ENCODE assay signal across 18 cellular contexts in the genomic region with DNA sequence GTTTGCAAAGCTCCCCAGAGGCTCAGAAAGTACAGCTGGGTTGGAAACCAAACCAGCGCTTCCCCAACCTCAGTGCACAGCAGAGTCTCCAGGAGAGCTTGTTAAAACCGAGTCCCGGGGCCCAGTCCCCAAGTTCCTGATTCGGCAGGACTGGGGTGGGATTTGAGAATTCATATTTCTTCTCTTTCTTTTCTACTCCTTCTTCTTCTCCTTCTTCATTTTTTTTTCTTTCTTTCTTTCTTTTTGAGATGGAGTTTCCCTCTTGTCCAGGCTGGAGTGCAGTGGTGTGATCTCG.
A peak's percentile ranks its signal among the peaks of the same experiment; 100 is the strongest.
DNase-seq lines count a peak whose midpoint lies in the region; ATAC-seq and TF ChIP-seq lines count a peak whose summit lies in the region.
"Had no signal": no experiment of that assay in that cellular context is flagged by ENCODE, and none has a peak within 500 bp of the region (broad histone marks: within the 10 kb centered on the region; RNA-seq: fewer than 3 reads in every experiment).

No MANE protein-coding gene starts in this region.

- DNase-seq in natural killer cell treated with Interleukin-12 subunit alpha and Interleukin-12 subunit beta and Interleukin-15 and Interleukin-18, amount 100 ng/mL, for 72 hours (ENCODE audit: low spot score), result peak; percentile 28
- DNase-seq in natural killer cell, result no peak
- peak; percentile 81 for DNase-seq in osteoblast (ENCODE audit: insufficient read length, low spot score, missing footprints)
- peak; percentile 21 for DNase-seq in upper lobe of right lung
- no peak for DNase-seq in effector CD8-positive, alpha-beta T cell (lab: John Stamatoyannopoulos, UW)
- DNase-seq: ACHN; BE2C; CD4-positive, alpha-beta memory T cell; DMS153; DMS79; GF-D8; KG1 had no signal

- no peak overlapping the region for H3K9ac ChIP-seq in OCI-LY1 (ENCODE audit: low read length)
- H3K9ac ChIP-seq: GM23248 had no signal

- H3K4me3 Mint-ChIP-seq in natural killer cell treated with Interleukin-12 subunit alpha and Interleukin-12 subunit beta and Interleukin-15 and Interleukin-18, amount 100 ng/mL, for 72 hours, result no peak overlapping the region
- H3K4me3 Mint-ChIP-seq in natural killer cell, result no peak overlapping the region
- H3K4me3 Mint-ChIP-seq in activated T-helper 17 cell treated with anti-CD3 and anti-CD28 coated beads, Interleukin-2, amount 50 U/mL, for 72 hours, result no peak overlapping the region
- H3K4me3 Mint-ChIP-seq: CD14-positive monocyte; CD4-positive, alpha-beta memory T cell had no signal

- no peaks in the 10 kb centered on the region for H3F3A ChIP-seq in OCI-LY1 (ENCODE audit: insufficient read depth, low read length)

- H3K4me1 ChIP-seq in OCI-LY1 (ENCODE audit: insufficient read depth, low read length, severe bottlenecking), result peaks cover 74% of the 10 kb centered on the region
- no peaks in the 10 kb centered on the region for H3K4me1 ChIP-seq in osteoblast (ENCODE audit: insufficient read depth, low read length)
- H3K4me1 ChIP-seq in upper lobe of right lung, result no peaks in the 10 kb centered on the region
- H3K4me1 ChIP-seq: BE2C, HAP-1 had no signal

- H3K9me3 ChIP-seq in OCI-LY1 (ENCODE audit: low read length), result no peaks in the 10 kb centered on the region
- H3K9me3 ChIP-seq in osteoblast (ENCODE audit: low read depth, low read length), result no peaks in the 10 kb centered on the region
- H3K9me3 ChIP-seq in upper lobe of right lung, result no peaks in the 10 kb centered on the region
- H3K9me3 ChIP-seq: BE2C, HAP-1 had no signal

- no peaks in the 10 kb centered on the region for H3K36me3 Mint-ChIP-seq in natural killer cell treated with Interleukin-12 subunit alpha and Interleukin-12 subunit beta and Interleukin-15 and Interleukin-18, amount 100 ng/mL, for 72 hours
- no peaks in the 10 kb centered on the region for H3K36me3 Mint-ChIP-seq in natural killer cell
- no peaks in the 10 kb centered on the region for H3K36me3 Mint-ChIP-seq in activated T-helper 17 cell treated with anti-CD3 and anti-CD28 coated beads, Interleukin-2, amount 50 U/mL, for 72 hours (ENCODE audit: low read depth)
- H3K36me3 Mint-ChIP-seq: CD4-positive, alpha-beta memory T cell had no signal

- H3K27me3 ChIP-seq in OCI-LY1 (ENCODE audit: insufficient read depth, low read length), result no peaks in the 10 kb centered on the region
- H3K27me3 ChIP-seq in osteoblast (ENCODE audit: insufficient read depth, low read length), result peaks cover 13% of the 10 kb centered on the region
- peaks cover 5% of the 10 kb centered on the region for H3K27me3 ChIP-seq in upper lobe of right lung
- H3K27me3 ChIP-seq: BE2C had no signal

- no peak for ATAC-seq in natural killer cell treated with Interleukin-12 subunit alpha and Interleukin-12 subunit beta and Interleukin-15 and Interleukin-18, amount 100 ng/mL, for 72 hours
- ATAC-seq in natural killer cell (no peak), upper lobe of right lung (no peak), HG03378 (IDR thresholded peaks at IDR 0.05; ENCODE audit: unreplicated experiment) (no peak)
- ATAC-seq in activated T-helper 17 cell treated with anti-CD3 and anti-CD28 coated beads, Interleukin-2, amount 50 U/mL, for 72 hours (replicated peaks), result no peak

- H3K4me3 ChIP-seq in OCI-LY1 (ENCODE audit: low read depth, low read length, poor library complexity, severe bottlenecking) (no peak overlapping the region), osteoblast (ENCODE audit: insufficient read depth, low read length) (no peak overlapping the region), upper lobe of right lung (no peak overlapping the region)
- H3K4me3 ChIP-seq: GM23248, HAP-1 had no signal

- H3K27me3 Mint-ChIP-seq in natural killer cell treated with Interleukin-12 subunit alpha and Interleukin-12 subunit beta and Interleukin-15 and Interleukin-18, amount 100 ng/mL, for 72 hours, result peaks cover 7 to 13% of the 10 kb centered on the region in 2 donors
- peaks cover 7 to 15% of the 10 kb centered on the region in 2 donors for H3K27me3 Mint-ChIP-seq in natural killer cell (ENCODE audit: low read depth in 2 of 2)
- peaks cover 14% of the 10 kb centered on the region for H3K27me3 Mint-ChIP-seq in activated T-helper 17 cell treated with anti-CD3 and anti-CD28 coated beads, Interleukin-2, amount 50 U/mL, for 72 hours

- no peaks in the 10 kb centered on the region for H3K9me2 ChIP-seq in OCI-LY1 (ENCODE audit: low read depth, low read length)

- H3K4me1 Mint-ChIP-seq in natural killer cell treated with Interleukin-12 subunit alpha and Interleukin-12 subunit beta and Interleukin-15 and Interleukin-18, amount 100 ng/mL, for 72 hours (ENCODE audit: low read depth in 2 of 2), result peaks cover 5 to 7% of the 10 kb centered on the region in 2 donors
- peaks cover 0 to 14% of the 10 kb centered on the region in 2 donors for H3K4me1 Mint-ChIP-seq in natural killer cell
- H3K4me1 Mint-ChIP-seq in activated T-helper 17 cell treated with anti-CD3 and anti-CD28 coated beads, Interleukin-2, amount 50 U/mL, for 72 hours, result no peaks in the 10 kb centered on the region

- H2AFZ ChIP-seq in OCI-LY1 (ENCODE audit: low read length), result no peak overlapping the region
- no peak overlapping the region for H2AFZ ChIP-seq in osteoblast (ENCODE audit: low read length)
- H2AFZ ChIP-seq: GM23248 had no signal

- H3K27ac ChIP-seq in OCI-LY1 (ENCODE audit: low read depth, low read length, poor library complexity, severe bottlenecking), result peak overlapping the region; percentile 1
- no peak overlapping the region for H3K27ac ChIP-seq in osteoblast (ENCODE audit: low read depth, low read length)
- no peak overlapping the region for H3K27ac ChIP-seq in upper lobe of right lung
- H3K27ac ChIP-seq: GM23248 had no signal

- no peaks in the 10 kb centered on the region for H4K20me1 ChIP-seq in OCI-LY1 (ENCODE audit: insufficient read depth, low read length)
- H4K20me1 ChIP-seq in osteoblast (ENCODE audit: insufficient read depth, low read length), result peaks cover 3% of the 10 kb centered on the region

- H3K4me2 ChIP-seq in OCI-LY1 (ENCODE audit: low read length) (no peak overlapping the region), osteoblast (ENCODE audit: insufficient read depth, low read length) (no peak overlapping the region)

- no peaks in the 10 kb centered on the region for H3K9me3 Mint-ChIP-seq in natural killer cell treated with Interleukin-12 subunit alpha and Interleukin-12 subunit beta and Interleukin-15 and Interleukin-18, amount 100 ng/mL, for 72 hours
- no peaks in the 10 kb centered on the region for H3K9me3 Mint-ChIP-seq in natural killer cell
- no peaks in the 10 kb centered on the region for H3K9me3 Mint-ChIP-seq in activated T-helper 17 cell treated with anti-CD3 and anti-CD28 coated beads, Interleukin-2, amount 50 U/mL, for 72 hours
- H3K9me3 Mint-ChIP-seq: CD4-positive, alpha-beta memory T cell had no signal

- H3K79me2 ChIP-seq in OCI-LY1 (ENCODE audit: insufficient read depth, low read length) (no peaks in the 10 kb centered on the region), osteoblast (ENCODE audit: insufficient read depth, low read length) (no peaks in the 10 kb centered on the region)

- no peaks in the 10 kb centered on the region for H3K36me3 ChIP-seq in OCI-LY1 (ENCODE audit: insufficient read depth, low read length)
- no peaks in the 10 kb centered on the region for H3K36me3 ChIP-seq in osteoblast (ENCODE audit: insufficient read depth, low read length)
- H3K36me3 ChIP-seq in upper lobe of right lung, result no peaks in the 10 kb centered on the region
- H3K36me3 ChIP-seq: BE2C, HAP-1 had no signal

- intact Hi-C loops in natural killer cell (cut with micrococcal nuclease) (no loop called here), upper lobe of right lung (cut with DNase I) (no loop called here)

- TF ChIP-seq CTCF in natural killer cell (IDR thresholded peaks at IDR 0.05), result no peak
- TF ChIP-seq CTCF in OCI-LY1 (IDR thresholded peaks at IDR 0.05; ENCODE audit: low read length), result no peak
- TF ChIP-seq CTCF in osteoblast (IDR thresholded peaks at IDR 0.05; ENCODE audit: extremely low read depth, low read depth, low read length), result no peak
- no peak for TF ChIP-seq CTCF in upper lobe of right lung (IDR thresholded peaks at IDR 0.05)

- H3K27ac Mint-ChIP-seq in natural killer cell treated with Interleukin-12 subunit alpha and Interleukin-12 subunit beta and Interleukin-15 and Interleukin-18, amount 100 ng/mL, for 72 hours, result no peak overlapping the region
- no peak overlapping the region for H3K27ac Mint-ChIP-seq in natural killer cell
- no peak overlapping the region for H3K27ac Mint-ChIP-seq in activated T-helper 17 cell treated with anti-CD3 and anti-CD28 coated beads, Interleukin-2, amount 50 U/mL, for 72 hours
- H3K27ac Mint-ChIP-seq: CD14-positive monocyte; CD4-positive, alpha-beta memory T cell had no signal

Comparison
In these comparisons a context has a peak if more than half of its experiments do, and no peak if none do; other contexts are left out.
1. DNase-seq: peak in natural killer cell treated with Interleukin-12 subunit alpha and Interleukin-12 subunit beta and Interleukin-15 and Interleukin-18, amount 100 ng/mL, for 72 hours (single experiment), osteoblast (single experiment) and upper lobe of right lung (single experiment); none in natural killer cell (single experiment) and effector CD8-positive, alpha-beta T cell (single experiment).